ENCODE assay signal across 13 cellular contexts in genomic region chr5:95044096-95044495, GRCh38.
A peak's percentile ranks its signal among the peaks of the same experiment; 100 is the strongest.
DNase-seq lines count a peak whose midpoint lies in the region; ATAC-seq and FAIRE-seq lines count a peak whose summit lies in the region.
"Had no signal": no experiment of that assay in that cellular context is flagged by ENCODE, and none has a peak within 500 bp of the region (broad histone marks: within the 10 kb centered on the region; RNA-seq: fewer than 3 reads in every experiment).

No MANE protein-coding gene starts in this region.

- no peak for ATAC-seq in GM21515 (IDR thresholded peaks at IDR 0.05; ENCODE audit: unreplicated experiment)
- ATAC-seq in GM21447 (IDR thresholded peaks at IDR 0.05; ENCODE audit: unreplicated experiment): no peak
- ATAC-seq: GM12878, K562 had no signal

- peak; percentile 1 for DNase-seq in NCI-H345 (lab: John Stamatoyannopoulos, UW)
- DNase-seq in NCI-H345 treated with DMSO at 0.1 percent for 48 hours (lab: John Stamatoyannopoulos, UW; ENCODE audit: unreplicated experiment): no peak
- no peak for DNase-seq in GM18507 (ENCODE audit: extremely low spot score, insufficient read length, low read depth)
- peak; percentile 58 for DNase-seq in cerebellar cortex (ENCODE audit: low spot score)
- no peak for DNase-seq in NCI-H510A (lab: John Stamatoyannopoulos, UW)
- DNase-seq: CD4-positive, alpha-beta memory T cell; HCEC 1CT; HFFc6 had no signal

- peak; percentile 48 for FAIRE-seq in GM18507 (lab: Jason Lieb, UNC)
- FAIRE-seq: A204.1, GM12878, K562 had no signal

Comparison
In these comparisons a context has a peak if more than half of its experiments do, and no peak if none do; other contexts are left out.
1. DNase-seq: peak in NCI-H345 (single experiment) and cerebellar cortex (single experiment); none in NCI-H345 treated with DMSO at 0.1 percent for 48 hours (single experiment), GM18507 (single experiment) and NCI-H510A (single experiment).